In the genomic region with DNA sequence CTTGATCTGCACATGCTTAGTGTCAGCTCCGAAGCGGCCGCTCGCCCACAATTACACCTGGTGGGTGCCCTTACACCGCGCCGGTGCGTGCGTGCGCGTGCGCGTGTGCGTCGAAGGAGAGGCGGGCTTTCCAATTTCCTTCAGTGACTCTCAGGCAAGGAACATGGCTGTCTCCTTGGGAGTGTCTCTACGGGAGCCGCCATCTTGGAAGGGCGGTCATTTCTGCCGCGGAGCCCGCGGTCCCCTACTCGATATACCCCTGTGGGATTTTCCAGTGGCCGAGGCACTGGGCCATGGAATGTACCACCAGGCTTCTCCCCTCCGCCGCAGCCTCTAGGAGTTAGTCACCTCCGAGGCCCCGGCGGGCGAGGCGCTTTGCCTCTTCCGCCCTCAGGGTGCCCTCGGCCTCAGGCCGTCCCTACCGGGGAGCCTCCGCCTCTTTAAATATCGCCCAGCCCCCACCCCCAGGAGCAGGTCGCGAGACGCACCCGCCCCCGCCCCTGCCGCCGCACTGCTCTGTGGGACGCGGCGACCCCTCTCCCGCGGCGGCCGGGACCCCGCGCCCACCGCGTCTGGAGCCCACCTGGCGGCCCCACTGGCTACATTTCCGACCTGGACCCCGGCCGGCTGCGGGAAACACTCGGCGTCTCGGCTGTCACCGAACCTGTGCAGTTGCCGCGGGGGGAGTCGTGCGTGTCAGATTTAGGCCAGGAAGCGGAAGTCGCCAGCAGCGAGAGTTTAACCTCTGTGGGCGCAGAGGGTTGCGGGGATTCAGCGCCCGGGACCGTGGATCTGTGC, we compare ENCODE assay signal across 8 cellular contexts. TPM values are rescaled to one million over a fixed set of nuclear protein-coding genes. Genes with fewer than 3 reads are reported as not detected.
A peak's percentile ranks its signal among the peaks of the same experiment; 100 is the strongest.
DNase-seq lines count a peak whose midpoint lies in the region; ATAC-seq, FAIRE-seq and TF ChIP-seq lines count a peak whose summit lies in the region.

Gene ZNF41, minus strand, starts transcription at position 711 of the 798 bp plus-strand sequence. CDS start 15,741 bp downstream, outside the sequence.

- FAIRE-seq in RCC 7860 (lab: Jason Lieb, UNC), result peak; percentile 68

- H3K4me1 Mint-ChIP-seq in GM23338, result peaks cover 13% of the 10 kb centered on the region
- H3K4me1 Mint-ChIP-seq in activated T-helper 1 cell treated with anti-CD3 and anti-CD28 coated beads, Interleukin-12 subunit alpha, Interleukin-12 subunit beta, Interleukin-2, Interleukin-4 antibody, amounts not matched to agents 30 ng/mL and 10 ng/mL and 1 ng/mL, durations not matched to agents 14 hours and 24 hours and 36 hours (ENCODE audit: low read depth), result peaks cover 26% of the 10 kb centered on the region
- peaks cover 15 to 49% (median 39%) of the 10 kb centered on the region in 4 donors for H3K4me1 Mint-ChIP-seq in naive thymus-derived CD8-positive, alpha-beta T cell
- peaks cover 18 to 28% of the 10 kb centered on the region in 2 donors for H3K4me1 Mint-ChIP-seq in stimulated activated naive B cell treated with anti-CD40 and anti-IgM and Interleukin-4, amounts not matched to agents 10 μg/mL and 1 μg/mL and 100 μg/mL, for 72 hours

- H3K9me3 Mint-ChIP-seq in GM23338, result no peaks in the 10 kb centered on the region
- H3K9me3 Mint-ChIP-seq in activated T-helper 1 cell treated with anti-CD3 and anti-CD28 coated beads, Interleukin-12 subunit alpha, Interleukin-12 subunit beta, Interleukin-2, Interleukin-4 antibody, amounts not matched to agents 30 ng/mL and 10 ng/mL and 1 ng/mL, durations not matched to agents 14 hours and 24 hours and 36 hours, result peaks cover 1% of the 10 kb centered on the region
- H3K9me3 Mint-ChIP-seq in naive thymus-derived CD8-positive, alpha-beta T cell, result peaks cover 0 to 2% (median 0%) of the 10 kb centered on the region in 9 donors
- peaks cover 0 to 6% of the 10 kb centered on the region in 2 donors for H3K9me3 Mint-ChIP-seq in stimulated activated naive B cell treated with anti-CD40 and anti-IgM and Interleukin-4, amounts not matched to agents 10 μg/mL and 1 μg/mL and 100 μg/mL, for 72 hours

- POLR2A ChIA-PET in naive thymus-derived CD8-positive, alpha-beta T cell (lab: Charles Lee), result interaction anchor here (1.1 kb wide), 1 partner anchor 10 kb away, joined by 3 read pairs; no protein-coding TSS in a partner anchor

- H3K9me3 ChIP-seq in DND-41 (ENCODE audit: insufficient read depth, low read length, severe bottlenecking) (no peaks in the 10 kb centered on the region), fibroblast of lung (ENCODE audit: control insufficient read depth, insufficient read depth, low read depth, low read length) (no peaks in the 10 kb centered on the region)

- TF ChIP-seq CTCF in DND-41 (IDR thresholded peaks at IDR 0.05; ENCODE audit: borderline replicate concordance, extremely low read depth, low read length, poor library complexity, severe bottlenecking) (no peak), GM23338 (conservative IDR thresholded peaks at IDR 0.05; ENCODE audit: low read depth in 2 of 2) (no peak), fibroblast of lung (conservative IDR thresholded peaks at IDR 0.05 in 1 of 2, IDR thresholded peaks at IDR 0.05 in 1 of 2; ENCODE audit: low read depth in 1 of 2, low read length in 2 of 2) (no peak)

- DNase-seq in DND-41 (peak; percentile 78), GM23338 (ENCODE audit: low spot score) (peak; percentile 80), Kasumi-1 (lab: John Stamatoyannopoulos, UW) (peak; percentile 56 to 60), RCC 7860 (ENCODE audit: low spot score) (peak; percentile 72), fibroblast of lung (ENCODE audit: low read depth in 2 of 2) (peak; percentile 77 to 81)
- peak; percentile 63 for DNase-seq in activated T-helper 1 cell treated with anti-CD3 and anti-CD28 coated beads, Interleukin-12 subunit alpha, Interleukin-12 subunit beta, Interleukin-2, Interleukin-4 antibody, amounts not matched to agents 30 ng/mL and 10 ng/mL and 1 ng/mL, durations not matched to agents 14 hours and 24 hours and 36 hours (ENCODE audit: low spot score)
- DNase-seq in naive thymus-derived CD8-positive, alpha-beta T cell, result peak; percentile 64 to 85 (median 78)
- DNase-seq in stimulated activated naive B cell treated with anti-CD40 and anti-IgM and Interleukin-4, amounts not matched to agents 10 μg/mL and 1 μg/mL and 100 μg/mL, for 72 hours, result peak; percentile 79

- H3K9ac ChIP-seq in DND-41 (ENCODE audit: low read depth, low read length) (peak within 1 kb of the TSS; percentile 91), fibroblast of lung (ENCODE audit: insufficient read depth, low read length) (peak within 1 kb of the TSS; percentile 89)

- H3K36me3 ChIP-seq in DND-41 (ENCODE audit: insufficient read depth, low read length), result no peaks in the 10 kb centered on the region
- H3K36me3 ChIP-seq in GM23338 (ENCODE audit: insufficient read depth), result no peaks in the 10 kb centered on the region
- H3K36me3 ChIP-seq in fibroblast of lung (ENCODE audit: control insufficient read depth, insufficient read depth, low read length), result no peaks in the 10 kb centered on the region

- H2AFZ ChIP-seq in DND-41 (ENCODE audit: low read depth, low read length) (peak within 1 kb of the TSS; percentile 82), GM23338 (peak within 1 kb of the TSS; percentile 66), fibroblast of lung (ENCODE audit: low read length) (peak within 1 kb of the TSS; percentile 69)

- H3K27me3 Mint-ChIP-seq in GM23338 (ENCODE audit: insufficient read depth, low read depth, poor library complexity), result no peaks in the 10 kb centered on the region
- H3K27me3 Mint-ChIP-seq in activated T-helper 1 cell treated with anti-CD3 and anti-CD28 coated beads, Interleukin-12 subunit alpha, Interleukin-12 subunit beta, Interleukin-2, Interleukin-4 antibody, amounts not matched to agents 30 ng/mL and 10 ng/mL and 1 ng/mL, durations not matched to agents 14 hours and 24 hours and 36 hours (ENCODE audit: insufficient read depth), result no peaks in the 10 kb centered on the region
- no peaks in the 10 kb centered on the region for H3K27me3 Mint-ChIP-seq in naive thymus-derived CD8-positive, alpha-beta T cell
- peaks cover 0 to 4% of the 10 kb centered on the region in 2 donors for H3K27me3 Mint-ChIP-seq in stimulated activated naive B cell treated with anti-CD40 and anti-IgM and Interleukin-4, amounts not matched to agents 10 μg/mL and 1 μg/mL and 100 μg/mL, for 72 hours

- H3K79me2 ChIP-seq in DND-41 (ENCODE audit: insufficient read depth, low read length) (peaks cover 72% of the 10 kb centered on the region), GM23338 (replicated peaks; ENCODE audit: insufficient read depth) (peaks cover 26% of the 10 kb centered on the region), fibroblast of lung (ENCODE audit: control insufficient read depth, insufficient read depth, low read length) (peaks cover 11% of the 10 kb centered on the region)

- ATAC-seq in DND-41 (ENCODE audit: insufficient read depth, low read depth) (peak; percentile 87), GM23338 (peak; percentile 97)
- peak; percentile 86 to 87 for ATAC-seq in naive thymus-derived CD8-positive, alpha-beta T cell
- ATAC-seq in stimulated activated naive B cell treated with anti-CD40 and anti-IgM and Interleukin-4, amounts not matched to agents 10 μg/mL and 1 μg/mL and 100 μg/mL, for 72 hours (replicated peaks), result peak; percentile 92

- no peaks in the 10 kb centered on the region for H3F3A ChIP-seq in GM23338 (replicated peaks; ENCODE audit: low read depth)

- peak within 1 kb of the TSS; percentile 89 for H3K27ac Mint-ChIP-seq in GM23338
- H3K27ac Mint-ChIP-seq in activated T-helper 1 cell treated with anti-CD3 and anti-CD28 coated beads, Interleukin-12 subunit alpha, Interleukin-12 subunit beta, Interleukin-2, Interleukin-4 antibody, amounts not matched to agents 30 ng/mL and 10 ng/mL and 1 ng/mL, durations not matched to agents 14 hours and 24 hours and 36 hours, result peak within 1 kb of the TSS; percentile 91
- H3K27ac Mint-ChIP-seq in naive thymus-derived CD8-positive, alpha-beta T cell, result peak within 1 kb of the TSS; percentile 89 to 99 (median 98)
- peak within 1 kb of the TSS; percentile 98 for H3K27ac Mint-ChIP-seq in stimulated activated naive B cell treated with anti-CD40 and anti-IgM and Interleukin-4, amounts not matched to agents 10 μg/mL and 1 μg/mL and 100 μg/mL, for 72 hours

- H3K9me2 ChIP-seq in GM23338 (ENCODE audit: insufficient read depth), result no peaks in the 10 kb centered on the region

- no peaks in the 10 kb centered on the region for H4K20me1 ChIP-seq in DND-41 (ENCODE audit: insufficient read depth, low read length)
- no peaks in the 10 kb centered on the region for H4K20me1 ChIP-seq in GM23338 (replicated peaks; ENCODE audit: insufficient read depth)
- no peaks in the 10 kb centered on the region for H4K20me1 ChIP-seq in fibroblast of lung (ENCODE audit: control insufficient read depth, extremely low read depth, insufficient read depth, low read length)

- H3K27ac ChIP-seq in DND-41 (ENCODE audit: low read length) (peak within 1 kb of the TSS; percentile 97), GM23338 (ENCODE audit: low read depth) (peak within 1 kb of the TSS; percentile 94; the same call in 1 of the 2 replicates), fibroblast of lung (ENCODE audit: insufficient read depth, low read length) (peak within 1 kb of the TSS; percentile 84)

- peak within 1 kb of the TSS; percentile 82 for H3K4me2 ChIP-seq in DND-41 (ENCODE audit: insufficient read depth, low read length)
- peak within 1 kb of the TSS; percentile 84 for H3K4me2 ChIP-seq in GM23338
- H3K4me2 ChIP-seq in fibroblast of lung (ENCODE audit: extremely low read depth, insufficient read depth, low read length), result peak within 1 kb of the TSS; percentile 85

- H3K4me3 ChIP-seq in DND-41 (ENCODE audit: low read depth in 1 of 2, low read length in 2 of 2) (peak within 1 kb of the TSS; percentile 77 to 83), GM23338 (peak within 1 kb of the TSS; percentile 67), fibroblast of lung (replicated peaks in 1 of 4; ENCODE audit: control extremely low read depth in 1 of 4, insufficient read depth in 1 of 4, low read depth in 3 of 4, low read length in 4 of 4) (peak within 1 kb of the TSS; percentile 43 to 82 (median 65))

- intact Hi-C loops in activated T-helper 1 cell treated with anti-CD3 and anti-CD28 coated beads, Interleukin-12 subunit alpha, Interleukin-12 subunit beta, Interleukin-2, Interleukin-4 antibody, amounts not matched to agents 30 ng/mL and 10 ng/mL and 1 ng/mL, durations not matched to agents 14 hours and 24 hours and 36 hours (cut with micrococcal nuclease), result loop anchor here (1.0 to 10.0 kb wide), 11 partner anchors 40 to 1682 kb away; partner anchors contain the start of genes ARAF, ELK1, MAGIX and RBM10

- H3K4me1 ChIP-seq in DND-41 (ENCODE audit: insufficient read depth, low read length), result peaks cover 32% of the 10 kb centered on the region
- no peaks in the 10 kb centered on the region for H3K4me1 ChIP-seq in GM23338 (ENCODE audit: insufficient read depth)
- no peaks in the 10 kb centered on the region for H3K4me1 ChIP-seq in fibroblast of lung (ENCODE audit: control insufficient read depth, extremely low read depth, insufficient read depth, low read length)

- H3K27me3 ChIP-seq in DND-41 (ENCODE audit: insufficient read depth, low read length, poor library complexity), result no peaks in the 10 kb centered on the region
- no peaks in the 10 kb centered on the region for H3K27me3 ChIP-seq in GM23338 (ENCODE audit: insufficient read depth)
- H3K27me3 ChIP-seq in fibroblast of lung (ENCODE audit: control insufficient read depth, insufficient read depth, low read length), result no peaks in the 10 kb centered on the region

- H3K36me3 Mint-ChIP-seq in GM23338 (ENCODE audit: low read depth), result no peaks in the 10 kb centered on the region
- peaks cover 3% of the 10 kb centered on the region for H3K36me3 Mint-ChIP-seq in activated T-helper 1 cell treated with anti-CD3 and anti-CD28 coated beads, Interleukin-12 subunit alpha, Interleukin-12 subunit beta, Interleukin-2, Interleukin-4 antibody, amounts not matched to agents 30 ng/mL and 10 ng/mL and 1 ng/mL, durations not matched to agents 14 hours and 24 hours and 36 hours (ENCODE audit: low read depth)
- H3K36me3 Mint-ChIP-seq in naive thymus-derived CD8-positive, alpha-beta T cell, result peaks cover 0 to 9% (median 1%) of the 10 kb centered on the region in 3 donors
- peaks cover 2 to 10% of the 10 kb centered on the region in 2 donors for H3K36me3 Mint-ChIP-seq in stimulated activated naive B cell treated with anti-CD40 and anti-IgM and Interleukin-4, amounts not matched to agents 10 μg/mL and 1 μg/mL and 100 μg/mL, for 72 hours

- H3K4me3 Mint-ChIP-seq in GM23338, result peak within 1 kb of the TSS; percentile 79
- H3K4me3 Mint-ChIP-seq in activated T-helper 1 cell treated with anti-CD3 and anti-CD28 coated beads, Interleukin-12 subunit alpha, Interleukin-12 subunit beta, Interleukin-2, Interleukin-4 antibody, amounts not matched to agents 30 ng/mL and 10 ng/mL and 1 ng/mL, durations not matched to agents 14 hours and 24 hours and 36 hours, result peak within 1 kb of the TSS; percentile 92
- peak within 1 kb of the TSS; percentile 84 to 97 (median 89) for H3K4me3 Mint-ChIP-seq in naive thymus-derived CD8-positive, alpha-beta T cell
- peak within 1 kb of the TSS; percentile 82 to 87 for H3K4me3 Mint-ChIP-seq in stimulated activated naive B cell treated with anti-CD40 and anti-IgM and Interleukin-4, amounts not matched to agents 10 μg/mL and 1 μg/mL and 100 μg/mL, for 72 hours

RNA-seq across cellular contexts. Expression of gene ZNF41, which starts in this region (rescaled TPM):
- total RNA-seq in GM23338 (2014; rRNA removed; shearing (Covaris generic)), result 6.3 and 6.4 TPM in 2 replicates
- 1.1 and 2.0 TPM in 2 replicates for polyA plus RNA-seq in GM23338 (2016; fragmentation: Nextera tagmentation; extraction: Ambion mirVana)
- total RNA-seq in activated T-helper 1 cell treated with anti-CD3 and anti-CD28 coated beads, Interleukin-12 subunit alpha, Interleukin-12 subunit beta, Interleukin-2, Interleukin-4 antibody, amounts not matched to agents 30 ng/mL and 10 ng/mL and 1 ng/mL, durations not matched to agents 14 hours and 24 hours and 36 hours, result 10.7 and 10.9 TPM in 2 replicates
- 5.3 and 5.4 TPM in 2 replicates for total RNA-seq in fibroblast of lung
- 5.2 and 6.6 TPM in 2 replicates for polyA plus RNA-seq in fibroblast of lung
- polyA plus RNA-seq in fibroblast of lung (2012), result 3.6 and 3.8 TPM in 2 replicates
- polyA minus RNA-seq in fibroblast of lung (ENCODE audit: low replicate concordance), result 0.89 and 1.7 TPM in 2 replicates
- total RNA-seq in naive thymus-derived CD8-positive, alpha-beta T cell, result 10 to 100 TPM; 15.1 to 15.3 TPM
- polyA plus RNA-seq in naive thymus-derived CD8-positive, alpha-beta T cell, result 1 to 10 TPM; 3.5 to 4.7 (median 4.4) TPM

Comparison
In these comparisons a context has a peak if more than half of its experiments do, and no peak if none do; other contexts are left out.
1. Peak in every context shown above with its lines: DNase-seq, ATAC-seq, H3K4me3 ChIP-seq and H3K27ac ChIP-seq.